15 cellular contexts compared by ENCODE assay signal in the genomic region with DNA sequence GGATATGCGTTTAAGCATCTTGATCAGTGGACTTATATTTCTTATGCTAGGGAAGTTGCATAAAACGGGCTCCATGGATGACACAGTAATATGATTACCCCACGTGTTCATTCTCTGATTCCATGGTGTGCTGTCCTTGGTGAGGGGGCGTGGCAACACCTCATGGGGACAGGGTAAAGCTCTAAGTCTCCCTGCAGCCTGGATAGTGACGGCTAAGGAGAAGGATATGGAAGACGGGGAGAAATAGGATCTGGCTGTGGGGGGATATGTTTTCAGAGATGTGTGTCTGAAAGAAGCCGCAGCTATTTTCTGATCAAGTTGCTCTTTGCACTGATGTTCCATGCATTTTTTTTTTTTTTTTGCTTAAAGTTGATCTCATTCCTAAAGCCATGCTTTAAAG.
A peak's percentile ranks its signal among the peaks of the same experiment; 100 is the strongest.
DNase-seq lines count a peak whose midpoint lies in the region; ATAC-seq, FAIRE-seq and TF ChIP-seq lines count a peak whose summit lies in the region.
"Had no signal": no experiment of that assay in that cellular context is flagged by ENCODE, and none has a peak within 500 bp of the region (broad histone marks: within the 10 kb centered on the region; RNA-seq: fewer than 3 reads in every experiment).

No MANE protein-coding gene starts in this region.

- no peak overlapping the region for H3K4me3 ChIP-seq in HepG2 (replicated peaks in 1 of 3; ENCODE audit: insufficient read depth in 1 of 3, low read depth in 2 of 3, low read length in 3 of 3)
- H3K4me3 ChIP-seq in right lobe of liver, result no peak overlapping the region

- peaks cover 27 to 34% of the 10 kb centered on the region in 2 donors for H3K4me1 Mint-ChIP-seq in effector memory CD8-positive, alpha-beta T cell (ENCODE audit: low read depth in 2 of 2)

- H3K36me3 ChIP-seq in HepG2 (replicated peaks in 1 of 2; ENCODE audit: control insufficient read depth in 1 of 2, insufficient read depth in 2 of 2, low read length in 2 of 2) (no peaks in the 10 kb centered on the region), right lobe of liver (no peaks in the 10 kb centered on the region)

- 6% methylated on average over 7 of the region's 7 CpGs for WGBS in HepG2 (ENCODE audit: low lambda C conversion rate)
- WGBS in right lobe of liver (ENCODE audit: insufficient coverage, low coverage, low lambda C conversion rate, missing lambda C conversion rate), result 37% methylated on average over 7 of the region's 7 CpGs

- FAIRE-seq in HepG2 (lab: Jason Lieb, UNC) (no peak), urothelium cell line (lab: Jason Lieb, UNC) (peak; percentile 87)

- no peak overlapping the region for H3K4me2 ChIP-seq in HepG2 (ENCODE audit: low read depth, low read length)

- H3K4me1 ChIP-seq in HepG2 (ENCODE audit: insufficient read depth, low read length) (0 out of 2 replicates have a peak, but pooled peaks cover 6% of the 10 kb centered on the region), right lobe of liver (no peaks in the 10 kb centered on the region)

- no peak for DNase-seq in HepG2 (ENCODE audit: low spot score)
- DNase-seq in right lobe of liver, result no peak
- peak; percentile 67 for DNase-seq in NCI-H69 (lab: John Stamatoyannopoulos, UW)
- DNase-seq in effector memory CD8-positive, alpha-beta T cell, result no peak
- no peak for DNase-seq in urothelium cell line (ENCODE audit: low spot score)
- DNase-seq in activated effector memory CD4-positive, alpha-beta T cell treated with anti-CD3 and anti-CD28 coated beads, Interleukin-2, amount 50 U/mL, for 16 hours, result no peak
- DNase-seq: activated B cell treated with CpG ODN at 0.5 μM for 24 hours; activated T-cell treated with anti-CD3 and anti-CD28 coated beads for 4 hours; EL; NCI-H2081; stimulated activated CD4-positive, alpha-beta T cell treated with anti-CD3 and anti-CD28 coated beads, Interleukin-4, amount 100 ng/mL, for 1 hour; stimulated activated naive B cell treated with anti-CD40 and anti-IgM and Interleukin-4, amounts not matched to agents 10 μg/mL and 1 μg/mL and 100 μg/mL, for 72 hours had no signal

- no peak overlapping the region for H2AFZ ChIP-seq in HepG2 (ENCODE audit: low read length)

- H3K4me3 Mint-ChIP-seq in effector memory CD8-positive, alpha-beta T cell, result peak overlapping the region; percentile 75 to 79
- H3K4me3 Mint-ChIP-seq: dendritic cell treated with granulocyte-macrophage colony-stimulating factor and Interleukin-4, amounts not matched to agents 40 ng/mL and 50 ng/mL, for 4 days had no signal

- BruUV-seq in HepG2 (replicated peaks; lab: Mats Ljungman, UMichigan), result no TSS peak

- TF ChIP-seq CTCF in HepG2 (CRISPR knock-in tag; IDR thresholded peaks at IDR 0.05) (no peak), right lobe of liver (IDR thresholded peaks at IDR 0.05) (no peak)

- H3K9ac ChIP-seq in HepG2 (ENCODE audit: insufficient read depth, low read depth, low read length), result no peak overlapping the region

- CTCF ChIA-PET in HepG2 (lab: Yijun Ruan, JAX; ENCODE audit: low intra/inter-chr PET ratio, low total read pairs), result no interaction called here

- intact Hi-C loops in HepG2 (cut with micrococcal nuclease; ENCODE audit: unreplicated experiment) (no loop called here), right lobe of liver (cut with DNase I) (no loop called here)

- no peak for TF ChIP-seq RAD21 in HepG2 (CRISPR knock-in tag; IDR thresholded peaks at IDR 0.05)

- H3K9me3 Mint-ChIP-seq in effector memory CD8-positive, alpha-beta T cell, result no peaks in the 10 kb centered on the region
- H3K9me3 Mint-ChIP-seq: activated B cell treated with CpG ODN at 0.5 μM for 24 hours; dendritic cell treated with granulocyte-macrophage colony-stimulating factor and Interleukin-4, amounts not matched to agents 40 ng/mL and 50 ng/mL, for 4 days had no signal

- H3K27me3 Mint-ChIP-seq in effector memory CD8-positive, alpha-beta T cell, result no peaks in the 10 kb centered on the region

- H3K27me3 ChIP-seq in HepG2 (ENCODE audit: control insufficient read depth in 1 of 2, insufficient read depth in 2 of 2, low read length in 2 of 2) (peaks cover 0 to 25% of the 10 kb centered on the region in 2 experiments; a peak in 3 of 5 replicates), right lobe of liver (peaks cover 0 to 5% of the 10 kb centered on the region in 2 donors)

- ATAC-seq in HepG2 (no peak; the same call in 2 of the 3 replicates), right lobe of liver (no peak), HG03565 (IDR thresholded peaks at IDR 0.05; ENCODE audit: unreplicated experiment) (no peak), HG03139 (IDR thresholded peaks at IDR 0.05; ENCODE audit: unreplicated experiment) (no peak)
- ATAC-seq in effector memory CD8-positive, alpha-beta T cell (replicated peaks), result no peak

- POLR2A ChIA-PET in HepG2 (lab: Yijun Ruan, JAX), result no interaction called here

- TF ChIP-seq EP300 in HepG2 (IDR thresholded peaks at IDR 0.05; ENCODE audit: low read depth in 2 of 2, low read length in 2 of 2), result no peak
- TF ChIP-seq EP300 in HepG2 (CRISPR knock-in tag; IDR thresholded peaks at IDR 0.05; ENCODE audit: borderline replicate concordance), result no peak

- in situ Hi-C loops in HepG2 (cut with HindIII; ENCODE audit: extremely low pct_ligation_motif_present, low pct_unique_long_range_greater_than_20kb), result no loop called here

- H3K27ac Mint-ChIP-seq in effector memory CD8-positive, alpha-beta T cell, result peak overlapping the region; percentile 94 to 97
- H3K27ac Mint-ChIP-seq: dendritic cell treated with granulocyte-macrophage colony-stimulating factor and Interleukin-4, amounts not matched to agents 40 ng/mL and 50 ng/mL, for 4 days; stimulated activated naive B cell treated with anti-CD40 and anti-IgM and Interleukin-4, amounts not matched to agents 10 μg/mL and 1 μg/mL and 100 μg/mL, for 72 hours had no signal

- H4K20me1 ChIP-seq in HepG2 (ENCODE audit: insufficient read depth, low read length), result no peaks in the 10 kb centered on the region

- peaks cover 5% of the 10 kb centered on the region for H3K36me3 Mint-ChIP-seq in effector memory CD8-positive, alpha-beta T cell (ENCODE audit: insufficient read depth)

- H3K79me2 ChIP-seq in HepG2 (ENCODE audit: insufficient read depth, low read length), result no peaks in the 10 kb centered on the region

- H3K9me3 ChIP-seq in HepG2 (ENCODE audit: low read length), result no peaks in the 10 kb centered on the region
- H3K9me3 ChIP-seq in right lobe of liver, result no peaks in the 10 kb centered on the region

- TF ChIP-seq POLR2A in HepG2 (IDR thresholded peaks at IDR 0.05; ENCODE audit: insufficient read depth in 1 of 2, low read depth in 2 of 2, low read length in 2 of 2) (no peak), right lobe of liver (IDR thresholded peaks at IDR 0.05) (no peak)

- H3K27ac ChIP-seq in HepG2 (ENCODE audit: extremely low read length, insufficient read depth, low read length) (no peak overlapping the region), right lobe of liver (no peak overlapping the region)

TF ChIP-seq in HepG2, 621 proteins besides CTCF, POLR2A, EP300 and RAD21:
- no peak for TF ChIP-seq SNAPC2 (CRISPR knock-in tag; IDR thresholded peaks at IDR 0.05)
- TF ChIP-seq, protein P1, sequence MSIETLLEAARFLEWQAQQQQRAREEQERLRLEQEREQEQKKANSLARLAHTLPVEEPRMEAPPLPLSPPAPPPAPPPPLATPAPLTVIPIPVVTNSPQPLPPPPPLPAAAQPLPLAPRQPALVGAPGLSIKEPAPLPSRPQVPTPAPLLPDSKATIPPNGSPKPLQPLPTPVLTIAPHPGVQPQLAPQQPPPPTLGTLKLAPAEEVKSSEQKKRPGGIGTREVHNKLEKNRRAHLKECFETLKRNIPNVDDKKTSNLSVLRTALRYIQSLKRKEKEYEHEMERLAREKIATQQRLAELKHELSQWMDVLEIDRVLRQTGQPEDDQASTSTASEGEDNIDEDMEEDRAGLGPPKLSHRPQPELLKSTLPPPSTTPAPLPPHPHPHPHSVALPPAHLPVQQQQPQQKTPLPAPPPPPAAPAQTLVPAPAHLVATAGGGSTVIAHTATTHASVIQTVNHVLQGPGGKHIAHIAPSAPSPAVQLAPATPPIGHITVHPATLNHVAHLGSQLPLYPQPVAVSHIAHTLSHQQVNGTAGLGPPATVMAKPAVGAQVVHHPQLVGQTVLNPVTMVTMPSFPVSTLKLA (IDR thresholded peaks at IDR 0.05), result 0 out of 2 replicates have a peak, but pooled peaks have one; percentile 30
